8 cellular contexts compared by ENCODE assay signal in the genomic region with DNA sequence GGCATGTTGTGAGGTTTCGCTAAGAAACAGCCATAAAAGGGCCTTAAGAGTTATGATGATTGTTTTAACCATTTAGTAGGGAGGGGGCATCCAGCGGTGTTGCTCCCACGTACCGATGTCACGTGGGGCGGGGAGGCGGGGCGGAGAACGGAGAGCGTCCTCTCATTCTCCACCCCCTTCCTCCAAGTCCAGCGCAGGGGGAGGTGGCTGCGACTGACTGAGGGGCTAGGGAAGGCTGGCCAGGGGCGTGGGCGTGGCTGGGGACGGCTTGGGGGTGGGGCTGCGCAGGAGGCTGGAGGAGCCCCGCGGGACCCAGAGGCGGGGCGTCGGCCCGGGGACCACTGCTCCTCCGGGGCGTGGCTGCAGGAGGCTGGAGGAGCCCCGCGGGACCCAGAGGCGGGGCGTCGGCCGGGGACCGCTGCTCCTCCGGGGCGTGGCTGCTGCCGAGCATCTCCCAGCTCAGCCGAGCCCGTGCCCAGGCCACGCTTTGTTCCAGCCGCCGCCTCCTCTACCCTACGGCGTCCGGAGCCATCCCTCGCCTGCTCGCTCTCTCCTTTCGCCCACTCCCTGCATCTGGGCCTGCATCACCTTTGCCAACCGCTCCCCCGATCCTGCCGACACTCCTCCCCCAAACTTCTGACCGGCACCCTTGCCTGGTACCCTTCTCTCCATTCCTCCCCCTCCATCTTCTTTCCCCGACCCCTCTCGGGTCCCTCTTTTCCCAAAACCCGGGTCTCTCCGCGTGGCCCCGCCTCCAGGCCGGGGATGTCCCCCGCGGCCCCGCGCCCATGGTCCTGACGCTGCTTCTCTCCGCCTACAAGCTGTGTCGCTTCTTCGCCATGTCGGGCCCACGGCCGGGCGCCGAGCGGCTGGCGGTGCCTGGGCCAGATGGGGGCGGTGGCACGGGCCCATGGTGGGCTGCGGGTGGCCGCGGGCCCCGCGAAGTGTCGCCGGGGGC. TPM values are rescaled to one million over a fixed set of nuclear protein-coding genes. Genes with fewer than 3 reads are reported as not detected.
DNase-seq lines count a peak whose midpoint lies in the region; ATAC-seq and TF ChIP-seq lines count a peak whose summit lies in the region.

Gene SARM1 (plus strand): TSS at position 450 of the 958 bp plus-strand sequence. CDS start 339 bp downstream, at position 789.

- H3K4me3 ChIP-seq in NT2/D1 (ENCODE audit: insufficient read length, low read depth) = peak within 1 kb of the TSS; percentile 66
- H3K4me3 ChIP-seq in esophagus squamous epithelium = peak within 1 kb of the TSS; percentile 38 to 69 (median 56)

- H3K4me1 ChIP-seq in NT2/D1 (ENCODE audit: insufficient read depth, insufficient read length) = peaks cover 17% of the 10 kb centered on the region
- H3K4me1 ChIP-seq in esophagus squamous epithelium = peaks cover 12 to 36% (median 17%) of the 10 kb centered on the region in 3 donors

- H3K9ac ChIP-seq in NT2/D1 (ENCODE audit: insufficient read length, low read depth) = peak within 1 kb of the TSS; percentile 80

- intact Hi-C loops in esophagus squamous epithelium (cut with DNase I) = no loop called here

- H3K27me3 ChIP-seq in NT2/D1 (ENCODE audit: insufficient read depth, insufficient read length) (peaks cover 22% of the 10 kb centered on the region), esophagus squamous epithelium (peaks cover 0 to 10% (median 0%) of the 10 kb centered on the region in 4 donors)

- H3K27ac ChIP-seq in esophagus squamous epithelium = peak within 1 kb of the TSS; percentile 46 to 80 (median 78)

- TF ChIP-seq CTCF in AG09319 (IDR thresholded peaks at IDR 0.05; ENCODE audit: low read depth, low read length) = no peak
- no peak for TF ChIP-seq CTCF in esophagus squamous epithelium (IDR thresholded peaks at IDR 0.05)

- ATAC-seq in GM19043 (IDR thresholded peaks at IDR 0.05; ENCODE audit: low read depth, unreplicated experiment) = peak; percentile 72
- peak; percentile 50 for ATAC-seq in HG03378 (IDR thresholded peaks at IDR 0.05; ENCODE audit: unreplicated experiment)

- no peak for TF ChIP-seq POLR2A in esophagus squamous epithelium (IDR thresholded peaks at IDR 0.05)

- peak; percentile 69 for DNase-seq in AG09319 (ENCODE audit: extremely low read depth, low read depth)
- peak; percentile 84 for DNase-seq in NT2/D1 (ENCODE audit: low read depth, low spot score)
- peak; percentile 81 for DNase-seq in activated T-cell treated with anti-CD3 and anti-CD28 coated beads, Interleukin-2, amount 50 U/mL, for 1 hour
- DNase-seq in esophagus squamous epithelium (lab: John Stamatoyannopoulos, UW) = peak; percentile 33
- peak; percentile 78 for DNase-seq in myocyte (ENCODE audit: low read depth)
- peak; percentile 53 to 58 for DNase-seq in stimulated activated CD8-positive, alpha-beta memory T cell treated with anti-CD3 and anti-CD28 coated beads, Interleukin-7, amount 100 ng/mL, for 1 hour (ENCODE audit: low read depth in 2 of 2)

- H3K36me3 ChIP-seq in NT2/D1 (ENCODE audit: insufficient read depth, insufficient read length, low read length) (peaks cover 10% of the 10 kb centered on the region), esophagus squamous epithelium (no peaks in the 10 kb centered on the region)

- H3K9me3 ChIP-seq in NT2/D1 (ENCODE audit: insufficient read depth, low read length) (no peaks in the 10 kb centered on the region), esophagus squamous epithelium (no peaks in the 10 kb centered on the region)

- WGBS in esophagus squamous epithelium, 2 donors = 0 to 1% methylated on average over 27 to 38 of the region's 80 CpGs

RNA-seq across cellular contexts. Expression of gene SARM1, which starts in this region (rescaled TPM):
- total RNA-seq in esophagus squamous epithelium = 1 to 10 TPM; 1.1 to 7.2 (median 2.5) TPM
- total RNA-seq in myocyte = 8.6 and 13.9 TPM in 2 replicates
- polyA plus RNA-seq in myocyte (2012) = 9.7 TPM

Comparison
In these comparisons a context has a peak if more than half of its experiments do, and no peak if none do; other contexts are left out.
1. Peak in every context shown above with its lines: DNase-seq, ATAC-seq, H3K4me3 ChIP-seq and H3K27ac ChIP-seq.
2. DNase-seq: peak in every context shown above with its lines; median percentile 84 in NT2/D1; 81 in activated T-cell treated with anti-CD3 and anti-CD28 coated beads, Interleukin-2, amount 50 U/mL, for 1 hour; 78 in myocyte; 69 in AG09319; 56 in stimulated activated CD8-positive, alpha-beta memory T cell treated with anti-CD3 and anti-CD28 coated beads, Interleukin-7, amount 100 ng/mL, for 1 hour; 33 in esophagus squamous epithelium.